Comparison of ENCODE assay signal across 11 cellular contexts in the genomic region with DNA sequence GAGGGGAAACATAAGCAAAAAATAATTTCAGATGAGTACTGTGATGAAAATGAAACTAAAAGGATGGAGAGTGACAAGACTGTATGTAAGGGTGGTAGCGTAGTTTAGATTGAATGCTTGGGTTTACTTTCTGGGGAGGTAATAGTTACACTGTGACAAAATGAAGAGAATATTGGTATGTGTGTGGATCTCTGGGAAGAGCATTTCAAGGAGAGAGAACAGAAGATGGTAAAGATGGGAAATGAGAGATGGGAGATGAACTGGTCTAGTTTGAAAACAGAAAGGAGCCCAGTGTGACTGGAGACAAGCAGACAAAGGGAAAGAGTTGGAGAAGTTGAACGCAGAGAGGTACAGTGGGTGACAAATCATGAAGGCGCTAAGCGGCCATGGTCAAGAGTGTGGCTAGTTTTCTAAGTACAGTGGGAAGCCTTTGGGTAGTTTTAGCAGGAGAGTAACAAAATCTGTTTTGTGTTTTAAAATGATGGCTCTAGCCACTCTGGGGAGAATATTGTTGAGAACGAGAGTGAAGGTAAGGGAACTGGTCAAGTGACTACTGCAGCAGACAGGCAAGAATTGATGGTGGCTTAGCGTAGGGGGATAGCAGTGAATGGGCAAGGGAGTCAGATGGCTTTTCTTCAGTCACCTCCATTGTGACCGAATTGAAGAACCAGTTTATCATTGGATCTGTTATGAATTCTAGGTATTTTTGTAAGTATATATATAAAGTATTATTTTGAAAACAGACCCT. TPM values are rescaled to one million over a fixed set of nuclear protein-coding genes. Genes with fewer than 3 reads are reported as not detected.
DNase-seq lines count a peak whose midpoint lies in the region; ATAC-seq and TF ChIP-seq lines count a peak whose summit lies in the region.
"Had no signal": no experiment of that assay in that cellular context is flagged by ENCODE, and none has a peak within 500 bp of the region (broad histone marks: within the 10 kb centered on the region; RNA-seq: fewer than 3 reads in every experiment).

No MANE protein-coding gene starts in this region.

- WGBS in testis, 2 donors, result 94% methylated on average over 7 of the region's 7 CpGs

- intact Hi-C loops in testis (cut with DNase I; ENCODE audit: low total_unique reads), result no loop called here

- peaks cover 0 to 2% of the 10 kb centered on the region in 2 donors for H3K4me1 Mint-ChIP-seq in natural killer cell treated with Interleukin-12 subunit alpha and Interleukin-12 subunit beta and Interleukin-15 and Interleukin-18, amount 100 ng/mL, for 72 hours (ENCODE audit: low read depth in 2 of 2)

- no peak overlapping the region for H3K27ac ChIP-seq in testis
- H3K27ac ChIP-seq: colonic mucosa, hepatocyte, thoracic aorta had no signal

- DNase-seq in natural killer cell treated with Interleukin-12 subunit alpha and Interleukin-12 subunit beta and Interleukin-15 and Interleukin-18, amount 100 ng/mL, for 72 hours (ENCODE audit: low spot score), result peak; percentile 56
- DNase-seq in amniotic stem cell (lab: John Stamatoyannopoulos, UW), result no peak
- no peak for DNase-seq in testis
- no peak for DNase-seq in NCI-H2107 treated with DMSO at 0.1 percent for 48 hours (lab: John Stamatoyannopoulos, UW; ENCODE audit: unreplicated experiment)
- DNase-seq: colonic mucosa, NCI-H2081 treated with DMSO at 0.1 percent for 48 hours had no signal

- no peak overlapping the region for H3K4me3 ChIP-seq in testis
- H3K4me3 ChIP-seq: colonic mucosa, hepatocyte, thoracic aorta had no signal

- H3K36me3 ChIP-seq in testis (ENCODE audit: low read depth, missing control alignments), result no peaks in the 10 kb centered on the region
- H3K36me3 ChIP-seq: colonic mucosa, thoracic aorta had no signal

- H3K4me1 ChIP-seq in testis, result no peaks in the 10 kb centered on the region
- H3K4me1 ChIP-seq: colonic mucosa had no signal

- ATAC-seq in GM18873 (IDR thresholded peaks at IDR 0.05; ENCODE audit: low FRiP score, unreplicated experiment) (peak; percentile 66), GM21723 (IDR thresholded peaks at IDR 0.05; ENCODE audit: unreplicated experiment) (peak; percentile 66), HG03442 (IDR thresholded peaks at IDR 0.05; ENCODE audit: unreplicated experiment) (peak; percentile 53)
- ATAC-seq in natural killer cell treated with Interleukin-12 subunit alpha and Interleukin-12 subunit beta and Interleukin-15 and Interleukin-18, amount 100 ng/mL, for 72 hours, result peak; percentile 75 to 81

- no peaks in the 10 kb centered on the region for H3K27me3 Mint-ChIP-seq in natural killer cell treated with Interleukin-12 subunit alpha and Interleukin-12 subunit beta and Interleukin-15 and Interleukin-18, amount 100 ng/mL, for 72 hours

- H3K36me3 Mint-ChIP-seq in natural killer cell treated with Interleukin-12 subunit alpha and Interleukin-12 subunit beta and Interleukin-15 and Interleukin-18, amount 100 ng/mL, for 72 hours, result no peaks in the 10 kb centered on the region

- H3K27ac Mint-ChIP-seq in natural killer cell treated with Interleukin-12 subunit alpha and Interleukin-12 subunit beta and Interleukin-15 and Interleukin-18, amount 100 ng/mL, for 72 hours, result no peak overlapping the region

- H3K9me3 Mint-ChIP-seq in natural killer cell treated with Interleukin-12 subunit alpha and Interleukin-12 subunit beta and Interleukin-15 and Interleukin-18, amount 100 ng/mL, for 72 hours, result no peaks in the 10 kb centered on the region

- no peaks in the 10 kb centered on the region for H3K27me3 ChIP-seq in testis
- H3K27me3 ChIP-seq: colonic mucosa, hepatocyte had no signal

- no peak for TF ChIP-seq CTCF in testis (IDR thresholded peaks at IDR 0.05)

- no peaks in the 10 kb centered on the region for H3K9me3 ChIP-seq in testis
- H3K9me3 ChIP-seq: colonic mucosa, thoracic aorta had no signal

- TF ChIP-seq POLR2A in testis (IDR thresholded peaks at IDR 0.05), result no peak

- H3K4me3 Mint-ChIP-seq in natural killer cell treated with Interleukin-12 subunit alpha and Interleukin-12 subunit beta and Interleukin-15 and Interleukin-18, amount 100 ng/mL, for 72 hours, result no peak overlapping the region

RNA-seq across cellular contexts. Expression of gene PALS2, which starts 22.6 kb away (rescaled TPM):
- total RNA-seq in natural killer cell treated with Interleukin-12 subunit alpha and Interleukin-12 subunit beta and Interleukin-15 and Interleukin-18, amount 100 ng/mL, for 72 hours, result 10 to 100 TPM; 12.7 to 13.7 TPM
- total RNA-seq in testis, result 10 to 100 TPM; 26.9 to 30.8 TPM
- 80.2 TPM for polyA plus RNA-seq in testis (ENCODE audit: insufficient read depth, low read depth, low replicate concordance)
